In genomic region chr19:19137556-19138109, GRCh38 we compare ENCODE assay signal across 6 cellular contexts. TPM values are rescaled to one million over a fixed set of nuclear protein-coding genes. Genes with fewer than 3 reads are reported as not detected.
DNase-seq lines count a peak whose midpoint lies in the region; ATAC-seq and TF ChIP-seq lines count a peak whose summit lies in the region.

No MANE protein-coding gene starts in this region.

- H3K23ac ChIP-seq in trophoblast cell (ENCODE audit: low read length), result no peak overlapping the region

- H4K8ac ChIP-seq in trophoblast cell (ENCODE audit: low read depth, low read length), result peak overlapping the region; percentile 91

- peak overlapping the region; percentile 94 for H3K4me2 ChIP-seq in trophoblast cell (ENCODE audit: low read length)

- H3K14ac ChIP-seq in trophoblast cell (ENCODE audit: low read length), result peak overlapping the region; percentile 93

- DNase-seq in LNCaP clone FGC (ENCODE audit: low read depth) (no peak), dermis blood vessel endothelial cell (peak; percentile 34), trophoblast cell (no peak)
- DNase-seq in stimulated activated CD4-positive, alpha-beta T cell treated with anti-CD3 and anti-CD28 coated beads, Interleukin-4, amount 100 ng/mL, for 4 hours, result no peak

- H3K79me1 ChIP-seq in trophoblast cell (ENCODE audit: low read length), result peaks cover 4% of the 10 kb centered on the region

- peaks cover 5 to 6% of the 10 kb centered on the region in 2 experiments for H3K4me1 ChIP-seq in trophoblast cell (ENCODE audit: control insufficient read depth in 1 of 2, insufficient read depth in 2 of 2, low read length in 2 of 2)

- no CpG with 5 or more reads among the region's 25 CpGs for WGBS in trophoblast cell (ENCODE audit: extremely low coverage, insufficient coverage, insufficient read length)

- H2AK5ac ChIP-seq in trophoblast cell (ENCODE audit: low read length), result peak overlapping the region; percentile 41

- no peak overlapping the region for H3K27ac ChIP-seq in trophoblast cell (ENCODE audit: low read depth, low read length)

- H3K4me3 ChIP-seq in LNCaP clone FGC (ENCODE audit: low read depth, low read length), result peak overlapping the region; percentile 92
- H3K4me3 ChIP-seq in trophoblast cell (ENCODE audit: low read depth, low read length), result peak overlapping the region; percentile 78

- peaks cover 5% of the 10 kb centered on the region for H3K79me2 ChIP-seq in trophoblast cell (ENCODE audit: control insufficient read depth, insufficient read depth, low read length, poor library complexity)

- peak overlapping the region; percentile 80 for H3K9ac ChIP-seq in trophoblast cell (ENCODE audit: low read length)

- no peaks in the 10 kb centered on the region for H3K27me3 ChIP-seq in trophoblast cell (ENCODE audit: insufficient read depth, low read length)

- peaks cover 5% of the 10 kb centered on the region for H3K9me3 ChIP-seq in trophoblast cell (ENCODE audit: insufficient read depth, low read depth, low read length)

- peak overlapping the region; percentile 64 for H2BK120ac ChIP-seq in trophoblast cell (ENCODE audit: insufficient read depth, low read length, poor library complexity)

- H2BK12ac ChIP-seq in trophoblast cell (ENCODE audit: low read length), result no peak overlapping the region

- peak overlapping the region; percentile 69 for H3K4ac ChIP-seq in trophoblast cell (ENCODE audit: low read depth, low read length)

- peak overlapping the region; percentile 53 for H4K91ac ChIP-seq in trophoblast cell (ENCODE audit: low read depth, low read length)

- H2BK5ac ChIP-seq in trophoblast cell (ENCODE audit: low read depth, low read length, poor library complexity), result peak overlapping the region; percentile 31

- H4K12ac ChIP-seq in trophoblast cell (ENCODE audit: low read depth, low read length), result peak overlapping the region; percentile 95

- peak overlapping the region; percentile 73 for H2AFZ ChIP-seq in trophoblast cell (ENCODE audit: insufficient read depth, low read length, poor library complexity)

- peak overlapping the region; percentile 89 for H3K18ac ChIP-seq in trophoblast cell (ENCODE audit: low read length)

- ATAC-seq in HG03039 (IDR thresholded peaks at IDR 0.05; ENCODE audit: unreplicated experiment) (no peak), HG03135 (IDR thresholded peaks at IDR 0.05; ENCODE audit: unreplicated experiment) (no peak)

- no peaks in the 10 kb centered on the region for H3K36me3 ChIP-seq in trophoblast cell (ENCODE audit: control insufficient read depth in 1 of 2, insufficient read depth in 2 of 2, low read length in 2 of 2)

- TF ChIP-seq CTCF in LNCaP clone FGC (IDR thresholded peaks at IDR 0.05; ENCODE audit: control insufficient read depth, extremely low read depth, insufficient read depth), result no peak

RNA-seq across cellular contexts. Expression of gene TMEM161A, which starts 0.6 kb away (rescaled TPM):
- total RNA-seq in dermis blood vessel endothelial cell, result 18.7 and 26.5 TPM in 2 replicates
- 18.3 and 18.4 TPM in 2 replicates for polyA plus RNA-seq in trophoblast cell (2013)

RNA-seq across cellular contexts. Expression of gene MEF2B, which starts 32.4 kb away (rescaled TPM):
- total RNA-seq in dermis blood vessel endothelial cell, result 0.34 TPM in 1 of 2 replicates, not detected in the other
- polyA plus RNA-seq in trophoblast cell (2013), result 1.1 and 1.2 TPM in 2 replicates

RNA-seq across cellular contexts. Expression of gene BORCS8, which starts 54.3 kb away (rescaled TPM):
- 19.8 and 20.3 TPM in 2 replicates for total RNA-seq in dermis blood vessel endothelial cell
- polyA plus RNA-seq in trophoblast cell (2013), result 18.6 and 19.2 TPM in 2 replicates

RNA-seq across cellular contexts. Expression of gene RFXANK, which starts 54.4 kb away (rescaled TPM):
- total RNA-seq in dermis blood vessel endothelial cell, result 68.3 and 108 TPM in 2 replicates
- polyA plus RNA-seq in trophoblast cell (2013), result 108 and 112 TPM in 2 replicates
